21 cellular contexts compared by ENCODE assay signal in genomic region chr1:8206397-8206796, GRCh38.
"Had no signal": no experiment of that assay in that cellular context is flagged by ENCODE, and none has a peak within 500 bp of the region (broad histone marks: within the 10 kb centered on the region; RNA-seq: fewer than 3 reads in every experiment).

No MANE protein-coding gene starts in this region.

- H3K4me3 Mint-ChIP-seq: activated naive CD4-positive, alpha-beta T cell treated with anti-CD3 and anti-CD28 coated beads, Interleukin-2, amount 10 ng/mL, durations not matched to agents 7 days and 5 days; activated T-helper 17 cell treated with anti-CD3 and anti-CD28 coated beads, Interleukin-2, amount 50 U/mL, for 72 hours; nephron; T-cell had no signal

- H3K27me3 ChIP-seq: left lung, ovary, sigmoid colon, stomach, testis had no signal

- H3K36me3 Mint-ChIP-seq: activated naive CD4-positive, alpha-beta T cell treated with anti-CD3 and anti-CD28 coated beads, Interleukin-2, amount 10 ng/mL, durations not matched to agents 7 days and 5 days; T-cell had no signal

- H3K9me3 Mint-ChIP-seq: activated naive CD4-positive, alpha-beta T cell treated with anti-CD3 and anti-CD28 coated beads, Interleukin-2, amount 10 ng/mL, durations not matched to agents 7 days and 5 days; activated T-helper 17 cell treated with anti-CD3 and anti-CD28 coated beads, Interleukin-2, amount 50 U/mL, for 72 hours; nephron; T-cell had no signal

- H3K27ac Mint-ChIP-seq: activated naive CD4-positive, alpha-beta T cell treated with anti-CD3 and anti-CD28 coated beads, Interleukin-2, amount 10 ng/mL, durations not matched to agents 7 days and 5 days; activated T-helper 17 cell treated with anti-CD3 and anti-CD28 coated beads, Interleukin-2, amount 50 U/mL, for 72 hours; T-cell had no signal

- H3K27ac ChIP-seq: coronary artery, left lung, ovary, spleen, testis had no signal

- ATAC-seq: activated CD4-positive, CD25-positive, alpha-beta regulatory T cell treated with anti-CD3 and anti-CD28 coated beads, Interleukin-2, amount 50 U/mL, for 24 hours; activated T-helper 17 cell treated with anti-CD3 and anti-CD28 coated beads, Interleukin-2, amount 50 U/mL, for 72 hours; left lung; T-cell had no signal

- DNase-seq: activated CD4-positive, alpha-beta T cell treated with anti-CD3 and anti-CD28 coated beads, Interleukin-2, amount 50 U/mL, for 4 hours; activated naive CD4-positive, alpha-beta T cell treated with anti-CD3 and anti-CD28 coated beads, Interleukin-2, amount 10 ng/mL, durations not matched to agents 7 days and 5 days; activated T-cell treated with anti-CD3 and anti-CD28 coated beads for 4 hours; effector CD4-positive, alpha-beta T cell; foreskin fibroblast; glutamatergic neuron; hypothalamus; kidney; left lung; mesendoderm; ovary; sigmoid colon; spleen; stomach; T-cell; T1000; testis had no signal

- H3K4me3 ChIP-seq: coronary artery, left lung, ovary, sigmoid colon, spleen, stomach, testis had no signal

- H3K4me1 Mint-ChIP-seq: activated T-helper 17 cell treated with anti-CD3 and anti-CD28 coated beads, Interleukin-2, amount 50 U/mL, for 72 hours; T-cell had no signal

- H3K36me3 ChIP-seq: left lung, ovary, sigmoid colon, spleen, stomach had no signal

- H3K9me3 ChIP-seq: left lung, ovary, sigmoid colon, spleen, stomach, testis had no signal

- FAIRE-seq: kidney had no signal
